Comparison of ENCODE assay signal across 9 cellular contexts in the genomic region with DNA sequence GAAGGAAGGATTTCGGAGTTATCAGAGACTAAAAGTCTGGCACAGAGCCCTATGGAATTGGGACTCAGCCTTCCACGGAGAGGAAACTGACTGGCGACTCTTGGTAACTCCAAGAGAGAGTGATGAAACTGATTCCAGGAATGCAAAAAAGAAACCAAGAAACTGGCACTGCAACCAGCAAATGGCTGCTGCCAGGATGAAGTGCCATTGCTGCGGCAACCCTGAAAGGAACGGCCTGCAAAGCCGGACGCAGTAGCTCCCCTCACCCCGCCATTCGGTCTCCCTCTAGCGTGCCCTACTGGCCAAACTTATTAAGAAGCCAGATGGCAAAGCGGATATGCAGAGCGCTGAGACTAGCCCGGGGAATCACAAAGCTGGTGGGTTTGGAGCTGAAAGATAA.
DNase-seq lines count a peak whose midpoint lies in the region; ATAC-seq, FAIRE-seq and TF ChIP-seq lines count a peak whose summit lies in the region.
"Had no signal": no experiment of that assay in that cellular context is flagged by ENCODE, and none has a peak within 500 bp of the region (broad histone marks: within the 10 kb centered on the region; RNA-seq: fewer than 3 reads in every experiment).

No MANE protein-coding gene starts in this region.

- H3K27me3 ChIP-seq in BJ (ENCODE audit: control insufficient read depth, insufficient read depth, low read length) = no peaks in the 10 kb centered on the region

- TF ChIP-seq CTCF in BJ (IDR thresholded peaks at IDR 0.05; ENCODE audit: insufficient read depth, low read depth, low read length) = peak; percentile 58

- DNase-seq in BJ (ENCODE audit: low read depth) (no peak), SHP77 (lab: John Stamatoyannopoulos, UW) (peak; percentile 88 to 90), fibroblast of gingiva (ENCODE audit: low read depth) (peak; percentile 52), middle frontal gyrus (ENCODE audit: extremely low spot score, low spot score) (peak; percentile 83), GM12892 (ENCODE audit: insufficient read length) (no peak), AML-193 (lab: John Stamatoyannopoulos, UW) (no peak)

- H3K4me3 ChIP-seq in BJ (ENCODE audit: low read depth, low read length) = no peak overlapping the region
- H3K4me3 ChIP-seq: SK-N-MC had no signal

- CTCF ChIA-PET in BJ (lab: Yijun Ruan, JAX) = interaction anchor here (0.6 to 1.6 kb wide), 2 partner anchors 39 to 66 kb away, joined by 3 read pairs; no protein-coding TSS in a partner anchor

- no peaks in the 10 kb centered on the region for H3K36me3 ChIP-seq in BJ (ENCODE audit: control insufficient read depth, insufficient read depth, low read length)

- FAIRE-seq in GM12892 (lab: Jason Lieb, UNC) = no peak

- no peak for TF ChIP-seq POLR2A in GM12892 (IDR thresholded peaks at IDR 0.05; ENCODE audit: low read depth, low read length)

- ATAC-seq in GM18909 (IDR thresholded peaks at IDR 0.05; ENCODE audit: poor library complexity, unreplicated experiment) = peak; percentile 76
- peak; percentile 54 for ATAC-seq in HG03108 (IDR thresholded peaks at IDR 0.05; ENCODE audit: unreplicated experiment)

- POLR2A ChIA-PET in BJ (lab: Charles Lee) = no interaction called here

Comparison
In these comparisons a context has a peak if more than half of its experiments do, and no peak if none do; other contexts are left out.
1. DNase-seq: peak in SHP77 (2 of 2), fibroblast of gingiva (single experiment) and middle frontal gyrus (single experiment); none in BJ (single experiment), GM12892 (single experiment) and AML-193 (0 of 2).